In genomic region chr1:200670215-200671118, GRCh38 we compare ENCODE assay signal across 2 cellular contexts.
TF ChIP-seq lines count a peak whose summit lies in the region.

No MANE protein-coding gene starts in this region.

TF ChIP-seq in SK-N-SH, 30 proteins besides CTCF, POLR2A, EP300 and RAD21:
- peak; percentile 59; the same call in 1 of the 2 replicates for TF ChIP-seq USF1 (IDR thresholded peaks at IDR 0.05; ENCODE audit: borderline replicate concordance, low read depth)
- TF ChIP-seq MXI1 (IDR thresholded peaks at IDR 0.05; ENCODE audit: low read depth, low read length) = peak; percentile 96
- no peak for TF ChIP-seq RXRA (IDR thresholded peaks at IDR 0.05; ENCODE audit: borderline replicate concordance, low read depth)
- TF ChIP-seq, protein P1, sequence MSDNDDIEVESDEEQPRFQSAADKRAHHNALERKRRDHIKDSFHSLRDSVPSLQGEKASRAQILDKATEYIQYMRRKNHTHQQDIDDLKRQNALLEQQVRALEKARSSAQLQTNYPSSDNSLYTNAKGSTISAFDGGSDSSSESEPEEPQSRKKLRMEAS (IDR thresholded peaks at IDR 0.05; ENCODE audit: low read depth) = peak; percentile 86
- TF ChIP-seq RFX5 (IDR thresholded peaks at IDR 0.05; ENCODE audit: low read length) = no peak
- peak; percentile 39; the same call in 1 of the 2 replicates for TF ChIP-seq POLR2AphosphoS5 (IDR thresholded peaks at IDR 0.05; ENCODE audit: low read depth, low read length)
- no peak for TF ChIP-seq JUND (IDR thresholded peaks at IDR 0.05)
- TF ChIP-seq ELF1 (IDR thresholded peaks at IDR 0.05) = 0 out of 2 replicates have a peak, but pooled peaks have one; percentile 29
- peak; percentile 57; the same call in 1 of the 2 replicates for TF ChIP-seq SIN3A (IDR thresholded peaks at IDR 0.05; ENCODE audit: borderline replicate concordance, low read depth, low read length)

TF ChIP-seq in H1, 55 proteins besides CTCF, POLR2A, EP300 and RAD21:
- TF ChIP-seq KDM5A (IDR thresholded peaks at IDR 0.05; ENCODE audit: low read length) = no peak
- no peak for TF ChIP-seq RNF2 (IDR thresholded peaks at IDR 0.05; ENCODE audit: borderline replicate concordance, low read depth, low read length, missing control alignments, poor library complexity, severe bottlenecking)
- TF ChIP-seq CHD1 (IDR thresholded peaks at IDR 0.05; ENCODE audit: low read depth, low read length) = no peak
- no peak for TF ChIP-seq SIX5 (IDR thresholded peaks at IDR 0.05; ENCODE audit: low read depth, low read length)
- no peak for TF ChIP-seq SP4 (IDR thresholded peaks at IDR 0.05; ENCODE audit: low read length)
- no peak for TF ChIP-seq RBBP5 (IDR thresholded peaks at IDR 0.05; ENCODE audit: borderline replicate concordance, low read depth, low read length)
- TF ChIP-seq TCF12 (IDR thresholded peaks at IDR 0.05; ENCODE audit: low read depth, low read length) = no peak
- TF ChIP-seq NRF1 (IDR thresholded peaks at IDR 0.05; ENCODE audit: low read depth, low read length) = no peak
- no peak for TF ChIP-seq BACH1 (IDR thresholded peaks at IDR 0.05; ENCODE audit: low read length)
- TF ChIP-seq SRF (IDR thresholded peaks at IDR 0.05; ENCODE audit: low read depth, low read length) = no peak
- peak; percentile 82 for TF ChIP-seq SAP30 (IDR thresholded peaks at IDR 0.05; ENCODE audit: insufficient read depth, insufficient replicate concordance, low read length)
- TF ChIP-seq ASH2L (IDR thresholded peaks at IDR 0.05; ENCODE audit: low read length) = no peak
- TF ChIP-seq MAFK (IDR thresholded peaks at IDR 0.05; ENCODE audit: low read depth, low read length) = no peak
- no peak for TF ChIP-seq CTBP2 (IDR thresholded peaks at IDR 0.05; ENCODE audit: borderline replicate concordance, insufficient read depth, insufficient read length, low read length)
- TF ChIP-seq POU5F1 (IDR thresholded peaks at IDR 0.05; ENCODE audit: low read depth, low read length) = no peak
- TF ChIP-seq GABPA (IDR thresholded peaks at IDR 0.05; ENCODE audit: borderline replicate concordance, insufficient read depth, low read length) = no peak
- no peak for TF ChIP-seq CBX5 (IDR thresholded peaks at IDR 0.05; ENCODE audit: low read depth, low read length)
- no peak for TF ChIP-seq CEBPB (IDR thresholded peaks at IDR 0.05; ENCODE audit: low read depth, low read length)
- TF ChIP-seq JUN (IDR thresholded peaks at IDR 0.05; ENCODE audit: low read depth, low read length) = no peak
- TF ChIP-seq CHD2 (IDR thresholded peaks at IDR 0.05; ENCODE audit: low read length) = no peak
- TF ChIP-seq SIN3A (conservative IDR thresholded peaks at IDR 0.05 in 1 of 2, IDR thresholded peaks at IDR 0.05 in 1 of 2; ENCODE audit: low read depth in 1 of 2, low read length in 2 of 2) = 0 out of 4 replicates have a peak, but pooled peaks of 1 of the 2 experiments have one; percentile 43
- TF ChIP-seq EZH2 (IDR thresholded peaks at IDR 0.05; ENCODE audit: low read depth, low read length, severe bottlenecking) = no peak
- peak; percentile 31; the same call in 1 of the 2 replicates for TF ChIP-seq TAF1 (IDR thresholded peaks at IDR 0.05; ENCODE audit: low read depth, low read length)
- TF ChIP-seq EGR1 (IDR thresholded peaks at IDR 0.05; ENCODE audit: borderline replicate concordance, low read depth, low read length) = no peak
- TF ChIP-seq NANOG (IDR thresholded peaks at IDR 0.05; ENCODE audit: insufficient read depth, low read depth, low read length, poor library complexity, severe bottlenecking) = no peak
- TF ChIP-seq BCL11A (IDR thresholded peaks at IDR 0.05; ENCODE audit: low read depth in 2 of 2, low read length in 2 of 2) = no peak
- no peak for TF ChIP-seq BRCA1 (IDR thresholded peaks at IDR 0.05; ENCODE audit: low read depth, low read length)
- no peak for TF ChIP-seq SP1 (IDR thresholded peaks at IDR 0.05; ENCODE audit: low read depth, low read length)
- TF ChIP-seq KDM4A (IDR thresholded peaks at IDR 0.05; ENCODE audit: low read depth, low read length, severe bottlenecking) = no peak
- TF ChIP-seq TEAD4 (IDR thresholded peaks at IDR 0.05; ENCODE audit: low read depth, low read length) = no peak
- TF ChIP-seq, protein P1 (IDR thresholded peaks at IDR 0.05) = peak; percentile 80
- no peak for TF ChIP-seq SIRT6 (IDR thresholded peaks at IDR 0.05; ENCODE audit: low read length)
- no peak for TF ChIP-seq YY1 (IDR thresholded peaks at IDR 0.05; ENCODE audit: low read depth, low read length)
- TF ChIP-seq TBP (IDR thresholded peaks at IDR 0.05; ENCODE audit: low read depth, low read length) = no peak
- no peak for TF ChIP-seq CHD7 (IDR thresholded peaks at IDR 0.05; ENCODE audit: insufficient replicate concordance, low read length)
- TF ChIP-seq, protein P2, sequence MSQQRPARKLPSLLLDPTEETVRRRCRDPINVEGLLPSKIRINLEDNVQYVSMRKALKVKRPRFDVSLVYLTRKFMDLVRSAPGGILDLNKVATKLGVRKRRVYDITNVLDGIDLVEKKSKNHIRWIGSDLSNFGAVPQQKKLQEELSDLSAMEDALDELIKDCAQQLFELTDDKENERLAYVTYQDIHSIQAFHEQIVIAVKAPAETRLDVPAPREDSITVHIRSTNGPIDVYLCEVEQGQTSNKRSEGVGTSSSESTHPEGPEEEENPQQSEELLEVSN (IDR thresholded peaks at IDR 0.05) = 0 out of 2 replicates have a peak, but pooled peaks have one; percentile 13
- no peak for TF ChIP-seq PHF8 (conservative IDR thresholded peaks at IDR 0.05; ENCODE audit: low read depth, low read length)
- no peak for TF ChIP-seq HDAC2 (IDR thresholded peaks at IDR 0.05; ENCODE audit: borderline replicate concordance in 1 of 2, low read depth in 2 of 2, low read length in 2 of 2)
- TF ChIP-seq CREB1 (IDR thresholded peaks at IDR 0.05) = no peak
